20 cellular contexts compared by ENCODE assay signal in the genomic region with DNA sequence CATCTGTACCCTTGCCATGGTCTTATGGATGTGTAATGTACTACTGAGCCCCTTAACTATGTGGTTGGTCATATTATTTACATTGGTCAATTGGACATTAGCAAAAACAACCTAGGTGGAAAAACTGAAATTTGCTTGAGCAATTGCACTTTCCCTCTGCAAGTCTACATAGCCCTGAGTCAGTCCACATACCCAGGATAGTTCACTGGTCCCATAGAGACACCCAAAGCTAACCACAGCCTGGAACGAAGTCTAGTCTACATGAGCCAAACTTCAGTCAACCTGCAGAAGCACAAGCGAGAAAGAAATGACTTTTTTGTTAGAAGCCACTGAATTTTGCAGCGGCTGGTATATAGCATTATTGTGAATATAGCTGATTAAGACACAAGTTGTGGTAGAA.
"Had no signal": no experiment of that assay in that cellular context is flagged by ENCODE, and none has a peak within 500 bp of the region (broad histone marks: within the 10 kb centered on the region; RNA-seq: fewer than 3 reads in every experiment).

No MANE protein-coding gene starts in this region.

- H3K4me1 ChIP-seq: thyroid gland had no signal

- H3K36me3 ChIP-seq: neutrophil, sigmoid colon, suprapubic skin, thyroid gland had no signal

- H3K4me3 ChIP-seq: hepatocyte, lung, sigmoid colon, suprapubic skin, thyroid gland had no signal

- DNase-seq: effector memory CD4-positive, alpha-beta T cell; foreskin melanocyte; head of caudate nucleus; kidney; left cardiac atrium; left ventricle myocardium superior; mesenchymal stem cell; naive B cell; posterior cingulate gyrus; sigmoid colon; small intestine; stimulated activated CD4-positive, alpha-beta T cell treated with anti-CD3 and anti-CD28 coated beads, Interleukin-12 subunit alpha, Interleukin-12 subunit beta, amount 100 ng/mL, for 4 hours; stimulated activated naive CD4-positive, alpha-beta T cell treated with Interleukin-2 at 50 U/mL for 16 hours; thyroid gland had no signal

- H3K27ac Mint-ChIP-seq: naive B cell, type B pancreatic cell had no signal

- H3K9me3 ChIP-seq: neutrophil, sigmoid colon, suprapubic skin, thyroid gland had no signal

- H3K27me3 ChIP-seq: hepatocyte, neutrophil, sigmoid colon, suprapubic skin, thyroid gland had no signal

- H3K4me2 ChIP-seq: hepatocyte had no signal

- H3K27ac ChIP-seq: hepatocyte, neutrophil, sigmoid colon, suprapubic skin, thyroid gland had no signal

- H2AFZ ChIP-seq: hepatocyte had no signal

- H3K4me3 Mint-ChIP-seq: naive B cell, type B pancreatic cell had no signal

- ATAC-seq: esophagus mucosa, left cardiac atrium, left ventricle myocardium superior had no signal
